ENCODE assay signal across 15 cellular contexts in genomic region chr22:28025333-28025732, GRCh38.
"Had no signal": no experiment of that assay in that cellular context is flagged by ENCODE, and none has a peak within 500 bp of the region (broad histone marks: within the 10 kb centered on the region; RNA-seq: fewer than 3 reads in every experiment).

No MANE protein-coding gene starts in this region.

- H3K4me3 ChIP-seq: esophagus squamous epithelium, heart left ventricle, left lung had no signal

- H3K27ac ChIP-seq: esophagus squamous epithelium, heart left ventricle, left lung had no signal

- H3K9me3 ChIP-seq: esophagus squamous epithelium, heart left ventricle, left lung had no signal

- ATAC-seq: activated naive CD8-positive, alpha-beta T cell treated with anti-CD3 and anti-CD28 coated beads, Interleukin-2, amount 50 U/mL, for 24 hours; activated T-cell treated with anti-CD3 and anti-CD28 coated beads, Interleukin-2, amount 50 U/mL, for 72 hours; left lung; right cardiac atrium; stimulated activated naive B cell treated with anti-CD40 and anti-IgM and Interleukin-4, amounts not matched to agents 10 μg/mL and 1 μg/mL and 100 μg/mL, for 72 hours had no signal

- DNase-seq: activated B cell treated with CpG ODN at 0.5 μM for 24 hours; activated CD4-positive, alpha-beta T cell treated with anti-CD3 and anti-CD28 coated beads, Interleukin-2, amount 10 ng/mL, durations not matched to agents 24 days and 14 days; activated naive CD4-positive, alpha-beta T cell treated with Interleukin-2 at 50 U/mL for 16 hours; activated naive CD8-positive, alpha-beta T cell treated with anti-CD3 and anti-CD28 coated beads, Interleukin-2, amount 50 U/mL, for 24 hours; activated T-cell treated with anti-CD3 and anti-CD28 coated beads, Interleukin-2, amount 50 U/mL, for 72 hours; esophagus squamous epithelium; mesenchymal stem cell; right cardiac atrium; stimulated activated CD4-positive, alpha-beta T cell treated with anti-CD3 and anti-CD28 coated beads, Interleukin-1b, Interleukin-23, amount 100 ng/mL, for 48 hours; stimulated activated naive B cell treated with anti-CD40 and anti-IgM and Interleukin-4, amounts not matched to agents 10 μg/mL and 1 μg/mL and 100 μg/mL, for 72 hours; substantia nigra had no signal

- H3K36me3 ChIP-seq: esophagus squamous epithelium, left lung had no signal

- H3K27me3 ChIP-seq: esophagus squamous epithelium, heart left ventricle, left lung had no signal

- FAIRE-seq: astrocyte, islet of Langerhans had no signal
